In the genomic region with DNA sequence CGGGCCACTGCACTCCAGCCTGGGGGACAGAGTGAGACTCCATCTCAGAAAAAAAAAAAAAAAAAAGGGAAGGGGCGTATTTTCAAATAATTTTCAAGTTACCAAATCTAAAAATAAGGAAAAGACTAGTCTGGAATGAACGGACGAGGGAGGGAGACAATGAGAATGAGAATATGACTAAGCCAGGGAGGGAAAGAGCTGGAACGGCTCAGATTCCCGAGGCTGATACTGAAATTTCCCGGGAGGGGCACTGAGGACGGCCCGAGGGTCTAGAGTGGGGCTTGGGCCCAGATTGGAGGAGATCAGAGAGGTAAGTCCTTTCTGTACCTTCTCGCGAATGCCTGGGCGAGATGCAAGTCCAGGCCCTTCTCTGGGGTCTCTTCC, we compare ENCODE assay signal across 9 cellular contexts. TPM values are rescaled to one million over a fixed set of nuclear protein-coding genes. Genes with fewer than 3 reads are reported as not detected.
DNase-seq lines count a peak whose midpoint lies in the region; ATAC-seq and TF ChIP-seq lines count a peak whose summit lies in the region.
"Had no signal": no experiment of that assay in that cellular context is flagged by ENCODE, and none has a peak within 500 bp of the region (broad histone marks: within the 10 kb centered on the region; RNA-seq: fewer than 3 reads in every experiment).

No MANE protein-coding gene starts in this region.

- POLR2A ChIA-PET in CD4-positive, alpha-beta memory T cell (lab: Charles Lee; ENCODE audit: partially characterized antibody), result interaction anchor here (1.7 to 5.5 kb wide), 7 partner anchors 14 to 67 kb away, joined by 5 to 44 read pairs (median 20); a partner anchor contains a TSS

- H3K9me3 ChIP-seq in CD4-positive, alpha-beta memory T cell (ENCODE audit: control insufficient read depth in 1 of 2, low read length in 2 of 2), result no peaks in the 10 kb centered on the region
- no peaks in the 10 kb centered on the region for H3K9me3 ChIP-seq in SU-DHL-6 (ENCODE audit: insufficient read depth, low read length)
- no peaks in the 10 kb centered on the region for H3K9me3 ChIP-seq in sigmoid colon

- no peaks in the 10 kb centered on the region for H3K9me2 ChIP-seq in SU-DHL-6 (replicated peaks; ENCODE audit: insufficient read depth, low read length)

- 47 to 67% methylated on average over 12 of the region's 12 CpGs for WGBS in sigmoid colon, 2 donors

- H3F3A ChIP-seq in SU-DHL-6 (ENCODE audit: insufficient read depth), result no peaks in the 10 kb centered on the region

- H3K4me1 Mint-ChIP-seq in CD4-positive, alpha-beta memory T cell, result peaks cover 11 to 28% (median 19%) of the 10 kb centered on the region in 4 donors

- H3K36me3 Mint-ChIP-seq in CD4-positive, alpha-beta memory T cell, result peaks cover 0 to 21% of the 10 kb centered on the region in 2 donors

- no peak for TF ChIP-seq EP300 in sigmoid colon (IDR thresholded peaks at IDR 0.05)

- 0 out of 2 replicates have a peak overlapping the region, but pooled peaks have one; percentile 49 for H3K9ac ChIP-seq in SU-DHL-6 (ENCODE audit: low read length)

- TF ChIP-seq CTCF in SU-DHL-6 (IDR thresholded peaks at IDR 0.05; ENCODE audit: insufficient read depth, low read length, poor library complexity, severe bottlenecking) (no peak), fibroblast of villous mesenchyme (IDR thresholded peaks at IDR 0.05; ENCODE audit: insufficient read depth, low read depth, low read length) (no peak), sigmoid colon (IDR thresholded peaks at IDR 0.05) (no peak)

- CTCF ChIA-PET in CD4-positive, alpha-beta memory T cell (lab: Charles Lee; ENCODE audit: partially characterized antibody), result interaction anchor here (0.7 to 20.1 kb wide), 19 partner anchors 9 to 182 kb away, joined by 3 to 648 read pairs (median 8); a partner anchor contains a TSS

- H4K20me1 ChIP-seq in SU-DHL-6 (ENCODE audit: low read depth, low read length), result no peaks in the 10 kb centered on the region

- peaks cover 3% of the 10 kb centered on the region for H3K36me3 ChIP-seq in CD4-positive, alpha-beta memory T cell (ENCODE audit: insufficient read depth, low read length)
- no peaks in the 10 kb centered on the region for H3K36me3 ChIP-seq in SU-DHL-6 (ENCODE audit: low read length)
- no peaks in the 10 kb centered on the region for H3K36me3 ChIP-seq in sigmoid colon

- no peak overlapping the region for H3K27ac ChIP-seq in CD4-positive, alpha-beta memory T cell (ENCODE audit: low read depth, low read length)
- H3K27ac ChIP-seq in SU-DHL-6 (ENCODE audit: low read depth, low read length) (no peak overlapping the region), sigmoid colon (peak overlapping the region; percentile 83 to 99 (median 86))

- peak overlapping the region in 6 of 8 donors; percentile 29 to 67 (median 48) for H3K4me3 Mint-ChIP-seq in CD4-positive, alpha-beta memory T cell

- H3K4me3 ChIP-seq in CD4-positive, alpha-beta memory T cell (ENCODE audit: low read length in 2 of 2), result peak overlapping the region in 1 of 2 donors; percentile 57
- peak overlapping the region; percentile 63 for H3K4me3 ChIP-seq in SU-DHL-6 (ENCODE audit: insufficient read depth, low read length, poor library complexity, severe bottlenecking)
- H3K4me3 ChIP-seq in fibroblast of villous mesenchyme (ENCODE audit: low read depth, low read length), result peak overlapping the region; percentile 64
- peak overlapping the region; percentile 35 to 62 (median 54) for H3K4me3 ChIP-seq in sigmoid colon

- intact Hi-C loops in CD4-positive, alpha-beta memory T cell (cut with micrococcal nuclease), result loop anchor here (1.0 to 5.0 kb wide), 5 partner anchors 13 to 157 kb away; a partner anchor contains a TSS
- intact Hi-C loops in sigmoid colon (cut with DNase I), result loop anchor here (1.0 kb wide), 2 partner anchors 28 to 62 kb away; no protein-coding TSS in a partner anchor

- no peak for TF ChIP-seq POLR2A in sigmoid colon (IDR thresholded peaks at IDR 0.05)

- H3K79me2 ChIP-seq in SU-DHL-6 (ENCODE audit: insufficient read depth, low read length), result no peaks in the 10 kb centered on the region

- no peak for DNase-seq in CD4-positive, alpha-beta memory T cell
- DNase-seq in fibroblast of villous mesenchyme (ENCODE audit: low read depth) (no peak), sigmoid colon (no peak), NCI-H82 treated with DMSO at 0.1 percent for 48 hours (lab: John Stamatoyannopoulos, UW; ENCODE audit: unreplicated experiment) (no peak), NOMO-1 (lab: John Stamatoyannopoulos, UW; ENCODE audit: unreplicated experiment in 2 of 2) (no peak), NCI-H187 (lab: John Stamatoyannopoulos, UW) (no peak)
- DNase-seq: MV-4-11 had no signal

- H3K4me2 ChIP-seq in SU-DHL-6 (ENCODE audit: low read depth, low read length, poor library complexity, severe bottlenecking), result peak overlapping the region; percentile 65

- peak overlapping the region in 1 of 7 donors; percentile 51 for H3K27ac Mint-ChIP-seq in CD4-positive, alpha-beta memory T cell

- H2AFZ ChIP-seq in SU-DHL-6 (ENCODE audit: low read depth, low read length, severe bottlenecking), result peak overlapping the region; percentile 97

- H3K27me3 ChIP-seq in CD4-positive, alpha-beta memory T cell (ENCODE audit: insufficient read depth, low read length), result no peaks in the 10 kb centered on the region
- H3K27me3 ChIP-seq in SU-DHL-6 (ENCODE audit: low read length) (no peaks in the 10 kb centered on the region), sigmoid colon (no peaks in the 10 kb centered on the region)

- no peaks in the 10 kb centered on the region for H3K27me3 Mint-ChIP-seq in CD4-positive, alpha-beta memory T cell

- peaks cover 12% of the 10 kb centered on the region for H3K4me1 ChIP-seq in CD4-positive, alpha-beta memory T cell (ENCODE audit: insufficient read depth, low read length)
- H3K4me1 ChIP-seq in sigmoid colon, result peaks cover 0 to 61% (median 54%) of the 10 kb centered on the region in 4 donors

- ATAC-seq in GM21717 (IDR thresholded peaks at IDR 0.05; ENCODE audit: unreplicated experiment), result no peak

- no peaks in the 10 kb centered on the region for H3K9me3 Mint-ChIP-seq in CD4-positive, alpha-beta memory T cell

RNA-seq across cellular contexts. Expression of a gene that starts 3.4 kb away (rescaled TPM):
- not detected for total RNA-seq in CD4-positive, alpha-beta memory T cell
- polyA plus RNA-seq in CD4-positive, alpha-beta memory T cell, result not detected
- total RNA-seq in fibroblast of villous mesenchyme (0.43 and 2.3 TPM in 2 replicates), sigmoid colon (1 to 10 TPM in 1 of 4 donors, under 1 TPM in 2, not detected in 1; 0.71 to 2.5 (median 0.95) TPM)
- polyA plus RNA-seq in sigmoid colon, result under 1 TPM in 1 of 3 donors, not detected in 2; 0.07 TPM

RNA-seq across cellular contexts. Expression of a gene that starts 25.0 kb away (rescaled TPM):
- 10 to 100 TPM; 69.9 to 72.3 TPM for total RNA-seq in CD4-positive, alpha-beta memory T cell
- 100 to 1,000 TPM in 1 of 2 donors, 10 to 100 TPM in 1; 46.0 to 106 TPM for polyA plus RNA-seq in CD4-positive, alpha-beta memory T cell
- 194 and 265 TPM in 2 replicates for total RNA-seq in fibroblast of villous mesenchyme
- total RNA-seq in sigmoid colon, result 100 to 1,000 TPM; 151 to 176 (median 169) TPM
- 100 to 1,000 TPM; 293 to 299 (median 295) TPM for polyA plus RNA-seq in sigmoid colon

RNA-seq across cellular contexts. Expression of a gene that starts 29.2 kb away (rescaled TPM):
- 10 to 100 TPM; 17.0 to 18.9 TPM for total RNA-seq in CD4-positive, alpha-beta memory T cell
- 100 to 1,000 TPM; 140 to 213 TPM for polyA plus RNA-seq in CD4-positive, alpha-beta memory T cell
- total RNA-seq in fibroblast of villous mesenchyme (29.4 and 55.7 TPM in 2 replicates), sigmoid colon (10 to 100 TPM; 57.3 to 90.6 (median 77.6) TPM)
- polyA plus RNA-seq in sigmoid colon, result 10 to 100 TPM; 29.8 to 42.0 (median 32.5) TPM

Comparison
In these comparisons a context has a peak if more than half of its experiments do, and no peak if none do; other contexts are left out.
1. H3K27ac ChIP-seq: peak in sigmoid colon (4 of 4); none in CD4-positive, alpha-beta memory T cell (single experiment) and SU-DHL-6 (single experiment).